Comparison of ENCODE assay signal across 14 cellular contexts in the genomic region with DNA sequence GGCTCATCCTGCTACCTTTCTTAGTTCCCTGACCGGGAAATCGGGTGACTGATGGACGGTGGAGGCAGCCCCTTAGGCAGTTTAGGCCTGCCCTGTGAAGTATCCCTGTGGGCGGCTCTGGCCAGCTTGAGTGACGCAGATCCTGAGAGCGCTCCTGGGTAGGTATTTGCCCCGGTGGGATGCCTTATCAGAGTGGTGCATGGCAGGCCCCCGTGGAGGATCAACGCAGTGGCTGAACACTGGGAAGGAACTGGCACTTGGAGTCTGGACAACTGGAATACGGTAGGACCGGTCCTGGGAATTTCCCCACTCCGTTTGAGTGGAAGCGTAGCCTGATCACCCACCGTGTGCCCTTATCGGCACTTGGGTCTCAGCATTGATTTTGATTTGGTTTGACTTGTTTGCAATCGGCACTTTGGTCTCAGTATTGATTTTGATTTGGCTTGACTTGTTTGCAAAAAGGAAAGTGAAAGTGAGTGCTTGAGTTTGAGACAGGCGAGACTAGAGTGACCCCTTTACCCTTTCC. TPM values are rescaled to one million over a fixed set of nuclear protein-coding genes. Genes with fewer than 3 reads are reported as not detected.
DNase-seq lines count a peak whose midpoint lies in the region; ATAC-seq and TF ChIP-seq lines count a peak whose summit lies in the region.
"Had no signal": no experiment of that assay in that cellular context is flagged by ENCODE, and none has a peak within 500 bp of the region (broad histone marks: within the 10 kb centered on the region; RNA-seq: fewer than 3 reads in every experiment).

No MANE protein-coding gene starts in this region.

- H3K36me3 Mint-ChIP-seq in activated naive CD4-positive, alpha-beta T cell treated with anti-CD3 and anti-CD28 coated beads, Interleukin-2, amount 50 U/mL, for 24 hours = no peaks in the 10 kb centered on the region
- H3K36me3 Mint-ChIP-seq in activated T-helper 17 cell treated with anti-CD3 and anti-CD28 coated beads, Interleukin-2, amount 50 U/mL, for 72 hours (ENCODE audit: low read depth) = no peaks in the 10 kb centered on the region

- H3K36me3 ChIP-seq in lower lobe of right lung = no peaks in the 10 kb centered on the region
- H3K36me3 ChIP-seq: neutrophil had no signal

- peak overlapping the region; percentile 27 for H3K4me3 ChIP-seq in lower lobe of right lung

- peaks cover 4% of the 10 kb centered on the region for H3K27me3 ChIP-seq in lower lobe of right lung (ENCODE audit: low read depth)

- H3K9me3 ChIP-seq in lower lobe of right lung = peaks cover 8% of the 10 kb centered on the region
- H3K9me3 ChIP-seq: SK-N-SH had no signal

- ATAC-seq in activated T-helper 17 cell treated with anti-CD3 and anti-CD28 coated beads, Interleukin-2, amount 50 U/mL, for 72 hours (replicated peaks) = no peak
- peak in 1 of 2 donors; percentile 28 for ATAC-seq in lower lobe of right lung
- ATAC-seq in GM19035 (IDR thresholded peaks at IDR 0.05; ENCODE audit: unreplicated experiment) = no peak
- no peak for ATAC-seq in HG02970 (IDR thresholded peaks at IDR 0.05; ENCODE audit: low FRiP score, unreplicated experiment)

- intact Hi-C loops in lower lobe of right lung (cut with DNase I) = no loop called here

- no peak overlapping the region for H3K27ac Mint-ChIP-seq in activated naive CD4-positive, alpha-beta T cell treated with anti-CD3 and anti-CD28 coated beads, Interleukin-2, amount 50 U/mL, for 24 hours
- H3K27ac Mint-ChIP-seq in activated T-helper 17 cell treated with anti-CD3 and anti-CD28 coated beads, Interleukin-2, amount 50 U/mL, for 72 hours = peak overlapping the region; percentile 34

- H3K27ac ChIP-seq in lower lobe of right lung (peak overlapping the region; percentile 74), substantia nigra (ENCODE audit: low read depth, low read length, poor library complexity, severe bottlenecking) (peak overlapping the region; percentile 49)
- H3K27ac ChIP-seq: neutrophil had no signal

- H3K4me1 ChIP-seq in lower lobe of right lung = peaks cover 31% of the 10 kb centered on the region

- peak overlapping the region; percentile 49 for H3K4me3 Mint-ChIP-seq in activated naive CD4-positive, alpha-beta T cell treated with anti-CD3 and anti-CD28 coated beads, Interleukin-2, amount 50 U/mL, for 24 hours
- H3K4me3 Mint-ChIP-seq in activated T-helper 17 cell treated with anti-CD3 and anti-CD28 coated beads, Interleukin-2, amount 50 U/mL, for 72 hours = peak overlapping the region; percentile 40

- DNase-seq in activated naive CD4-positive, alpha-beta T cell treated with anti-CD3 and anti-CD28 coated beads, Interleukin-2, amount 50 U/mL, for 16 hours = no peak
- DNase-seq in lower lobe of right lung (no peak), substantia nigra (lab: John Stamatoyannopoulos, UW) (no peak), foreskin melanocyte (no peak)
- DNase-seq: NCI-H1048, NCI-H748 treated with DMSO at 0.1 percent for 48 hours had no signal

- peaks cover 12% of the 10 kb centered on the region for H3K4me1 Mint-ChIP-seq in activated naive CD4-positive, alpha-beta T cell treated with anti-CD3 and anti-CD28 coated beads, Interleukin-2, amount 50 U/mL, for 24 hours
- no peaks in the 10 kb centered on the region for H3K4me1 Mint-ChIP-seq in activated T-helper 17 cell treated with anti-CD3 and anti-CD28 coated beads, Interleukin-2, amount 50 U/mL, for 72 hours

- no peak for TF ChIP-seq CTCF in lower lobe of right lung (IDR thresholded peaks at IDR 0.05)

- no peaks in the 10 kb centered on the region for H3K9me3 Mint-ChIP-seq in activated naive CD4-positive, alpha-beta T cell treated with anti-CD3 and anti-CD28 coated beads, Interleukin-2, amount 50 U/mL, for 24 hours
- H3K9me3 Mint-ChIP-seq in activated T-helper 17 cell treated with anti-CD3 and anti-CD28 coated beads, Interleukin-2, amount 50 U/mL, for 72 hours = no peaks in the 10 kb centered on the region

- H3K27me3 Mint-ChIP-seq in activated naive CD4-positive, alpha-beta T cell treated with anti-CD3 and anti-CD28 coated beads, Interleukin-2, amount 50 U/mL, for 24 hours = no peaks in the 10 kb centered on the region
- no peaks in the 10 kb centered on the region for H3K27me3 Mint-ChIP-seq in activated T-helper 17 cell treated with anti-CD3 and anti-CD28 coated beads, Interleukin-2, amount 50 U/mL, for 72 hours

RNA-seq across cellular contexts. Expression of gene PLA2G2F, which starts 15.2 kb away (rescaled TPM):
- not detected for total RNA-seq in activated T-helper 17 cell treated with anti-CD3 and anti-CD28 coated beads, Interleukin-2, amount 50 U/mL, for 72 hours
- not detected for total RNA-seq in lower lobe of right lung
- total RNA-seq: subcutaneous adipose tissue had no signal

RNA-seq across cellular contexts. Expression of gene UBXN10, which starts 31.5 kb away (rescaled TPM):
- under 1 TPM; 0.37 to 0.63 TPM for total RNA-seq in activated T-helper 17 cell treated with anti-CD3 and anti-CD28 coated beads, Interleukin-2, amount 50 U/mL, for 72 hours
- 7.8 TPM for total RNA-seq in lower lobe of right lung

RNA-seq across cellular contexts. Expression of gene PLA2G2C, which starts 31.9 kb away (rescaled TPM):
- under 1 TPM; 0.06 to 0.26 TPM for total RNA-seq in activated T-helper 17 cell treated with anti-CD3 and anti-CD28 coated beads, Interleukin-2, amount 50 U/mL, for 72 hours
- total RNA-seq in lower lobe of right lung = not detected
- total RNA-seq: kidney epithelial cell, subcutaneous adipose tissue had no signal

RNA-seq across cellular contexts. Expression of gene PLA2G2D, which starts 35.0 kb away (rescaled TPM):
- not detected for total RNA-seq in activated T-helper 17 cell treated with anti-CD3 and anti-CD28 coated beads, Interleukin-2, amount 50 U/mL, for 72 hours
- 0.27 TPM for total RNA-seq in lower lobe of right lung
- total RNA-seq: kidney epithelial cell had no signal
